In genomic region chr1:176531036-176531435, GRCh38 we compare ENCODE assay signal across 22 cellular contexts.
"Had no signal": no experiment of that assay in that cellular context is flagged by ENCODE, and none has a peak within 500 bp of the region (broad histone marks: within the 10 kb centered on the region; RNA-seq: fewer than 3 reads in every experiment).

No MANE protein-coding gene starts in this region.

- DNase-seq: IMR-90, Karpas-422, KG1, MM.1S, NCI-H1092 treated with DMSO at 0.1 percent for 48 hours, NCI-H1436, NCI-H187, NCI-H2029, NCI-H2081 treated with DMSO at 0.1 percent for 48 hours, NCI-H2171, NCI-H226, NCI-H446, NCI-H510A, NCI-H524 treated with DMSO at 0.1 percent for 48 hours, NCI-H69, NCI-H774, PC-3, Right ventricle myocardium superior, RPMI8226, SIG-M5 had no signal

- ATAC-seq: Panc1, PC-3, SK-N-SH treated with all-trans-retinoic acid at 6 μM for 48 hours had no signal
